11 cellular contexts compared by ENCODE assay signal in the genomic region with DNA sequence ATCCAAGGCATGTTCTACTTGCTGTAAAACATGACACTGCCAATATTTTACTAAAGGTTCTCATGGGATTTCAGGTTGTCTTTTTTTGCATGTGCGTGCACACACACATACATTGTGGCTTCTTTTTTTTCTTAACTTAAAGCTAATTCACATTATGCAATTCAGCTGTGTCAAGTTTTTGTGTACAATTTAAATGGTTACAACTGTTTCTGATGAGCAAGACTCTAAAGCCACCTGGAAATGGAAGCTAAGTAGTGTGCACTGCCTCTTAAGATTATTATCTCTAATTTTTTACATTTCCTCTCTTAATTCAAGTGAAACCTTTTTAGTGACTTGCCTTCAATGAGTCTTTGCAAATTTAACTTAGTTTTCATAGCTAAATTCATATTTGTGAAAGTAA.
DNase-seq lines count a peak whose midpoint lies in the region; ATAC-seq and TF ChIP-seq lines count a peak whose summit lies in the region.
"Had no signal": no experiment of that assay in that cellular context is flagged by ENCODE, and none has a peak within 500 bp of the region (broad histone marks: within the 10 kb centered on the region; RNA-seq: fewer than 3 reads in every experiment).

No MANE protein-coding gene starts in this region.

- H3K9me3 ChIP-seq in A673 (ENCODE audit: low read depth, low read length, poor library complexity, severe bottlenecking): peaks cover 4% of the 10 kb centered on the region
- peaks cover 15% of the 10 kb centered on the region; the same call in 1 of the 2 replicates for H3K9me3 ChIP-seq in OCI-LY1 (ENCODE audit: low read length)

- no peaks in the 10 kb centered on the region for H4K20me1 ChIP-seq in OCI-LY1 (ENCODE audit: insufficient read depth, low read length)

- peaks cover 19% of the 10 kb centered on the region for H3K79me2 ChIP-seq in OCI-LY1 (ENCODE audit: insufficient read depth, low read length)

- POLR2A ChIA-PET in A673 (lab: Charles Lee; ENCODE audit: low non-redundant PET): interaction anchor here (0.8 kb wide), 1 partner anchor 20 kb away, joined by 3 read pairs; no protein-coding TSS in a partner anchor

- no peak overlapping the region for H2AFZ ChIP-seq in OCI-LY1 (ENCODE audit: low read length)
- H2AFZ ChIP-seq: GM23248 had no signal

- H3K4me3 ChIP-seq in A673 (ENCODE audit: low read depth, low read length, poor library complexity, severe bottlenecking) (no peak overlapping the region), OCI-LY1 (ENCODE audit: low read depth, low read length, poor library complexity, severe bottlenecking) (no peak overlapping the region)
- H3K4me3 ChIP-seq: GM23248, HAP-1 had no signal

- TF ChIP-seq CTCF in A673 (conservative IDR thresholded peaks at IDR 0.05; ENCODE audit: low read depth, low read length) (no peak), OCI-LY1 (IDR thresholded peaks at IDR 0.05; ENCODE audit: low read length) (no peak)

- H3K4me2 ChIP-seq in OCI-LY1 (ENCODE audit: low read length): peak overlapping the region; percentile 1; the same call in 1 of the 2 replicates

- BruUV-seq in A673 (replicated peaks; lab: Mats Ljungman, UMichigan): no TSS peak

- CTCF ChIA-PET in A673 (lab: Charles Lee): interaction anchor here (0.5 kb wide), 1 partner anchor 163 kb away, joined by 3 read pairs; no protein-coding TSS in a partner anchor

- H3K4me1 ChIP-seq in A673 (ENCODE audit: insufficient read depth, low read length, poor library complexity, severe bottlenecking): peaks cover 7% of the 10 kb centered on the region
- peaks cover 18% of the 10 kb centered on the region for H3K4me1 ChIP-seq in OCI-LY1 (ENCODE audit: insufficient read depth, low read length, severe bottlenecking)
- H3K4me1 ChIP-seq: HAP-1 had no signal

- H3F3A ChIP-seq in OCI-LY1 (ENCODE audit: insufficient read depth, low read length): no peaks in the 10 kb centered on the region

- no peaks in the 10 kb centered on the region for H3K27me3 ChIP-seq in A673 (replicated peaks; ENCODE audit: insufficient read depth, low read depth, low read length, poor library complexity)
- H3K27me3 ChIP-seq in OCI-LY1 (ENCODE audit: insufficient read depth, low read length): no peaks in the 10 kb centered on the region

- DNase-seq in A673 (ENCODE audit: low spot score) (peak; percentile 39), DMS79 (lab: John Stamatoyannopoulos, UW) (peak; percentile 30), KG1 (lab: John Stamatoyannopoulos, UW) (peak; percentile 3), retina (no peak), mucosa of gallbladder (ENCODE audit: low spot score) (no peak)
- DNase-seq: DMS153, GM23248 had no signal

- no peaks in the 10 kb centered on the region for H3K36me3 ChIP-seq in A673 (ENCODE audit: insufficient read depth, low read length, poor library complexity, severe bottlenecking)
- peaks cover 19% of the 10 kb centered on the region for H3K36me3 ChIP-seq in OCI-LY1 (ENCODE audit: insufficient read depth, low read length)
- H3K36me3 ChIP-seq: HAP-1 had no signal

- ATAC-seq in HG02642 (IDR thresholded peaks at IDR 0.05; ENCODE audit: poor library complexity, unreplicated experiment): no peak

- no peak overlapping the region for H3K9ac ChIP-seq in OCI-LY1 (ENCODE audit: low read length)
- H3K9ac ChIP-seq: GM23248 had no signal

- intact Hi-C loops in A673 (cut with micrococcal nuclease; ENCODE audit: unreplicated experiment): no loop called here

- no peaks in the 10 kb centered on the region for H3K9me2 ChIP-seq in OCI-LY1 (ENCODE audit: low read depth, low read length)

- H3K27ac ChIP-seq in A673 (ENCODE audit: low read depth, low read length, poor library complexity, severe bottlenecking) (no peak overlapping the region), OCI-LY1 (ENCODE audit: low read depth, low read length, poor library complexity, severe bottlenecking) (peak overlapping the region; percentile 22)
- H3K27ac ChIP-seq: C4-2B, GM23248 had no signal

Comparison
In these comparisons a context has a peak if more than half of its experiments do, and no peak if none do; other contexts are left out.
1. DNase-seq: peak in A673 (single experiment), DMS79 (single experiment) and KG1 (single experiment); none in retina (single experiment) and mucosa of gallbladder (single experiment).